In genomic region chr19:29843180-29844051, GRCh38 we compare ENCODE assay signal across 8 cellular contexts. TPM values are rescaled to one million over a fixed set of nuclear protein-coding genes. Genes with fewer than 3 reads are reported as not detected.
DNase-seq lines count a peak whose midpoint lies in the region; ATAC-seq and TF ChIP-seq lines count a peak whose summit lies in the region.

No MANE protein-coding gene starts in this region.

- no peaks in the 10 kb centered on the region for H3K36me3 ChIP-seq in BLaER1 treated with 17β-estradiol and CSF1 and Interleukin-3, amounts not matched to agents 10 nM and 100 nM
- H3K36me3 ChIP-seq in MM.1S (replicated peaks; ENCODE audit: insufficient read depth, low read length) (no peaks in the 10 kb centered on the region), vagina (no peaks in the 10 kb centered on the region)

- H3K9me3 ChIP-seq in BLaER1 treated with 17β-estradiol and CSF1 and Interleukin-3, amounts not matched to agents 10 nM and 100 nM (replicated peaks in 1 of 11) = no peaks in the 10 kb centered on the region; a peak in 1 of 22 replicates
- H3K9me3 ChIP-seq in MM.1S (replicated peaks; ENCODE audit: insufficient read depth, low read length) (no peaks in the 10 kb centered on the region), vagina (no peaks in the 10 kb centered on the region)

- no peak for ATAC-seq in central memory CD8-positive, alpha-beta T cell (replicated peaks; ENCODE audit: extremely low read depth, poor library complexity, severe bottlenecking)
- ATAC-seq in memory B cell (ENCODE audit: low read depth) = no peak
- ATAC-seq in GM19395 (IDR thresholded peaks at IDR 0.05; ENCODE audit: unreplicated experiment) = no peak

- H3K4me3 ChIP-seq in BLaER1 treated with 17β-estradiol and CSF1 and Interleukin-3, amounts not matched to agents 10 nM and 100 nM = peak overlapping the region in 9 of 10 experiments; percentile 60 to 82 (median 79); a peak in 18 of 20 replicates
- H3K4me3 ChIP-seq in MM.1S (ENCODE audit: low read length) (peak overlapping the region; percentile 25; the same call in 1 of the 2 replicates), vagina (peak overlapping the region; percentile 80 to 86)

- H3K4me3 Mint-ChIP-seq in central memory CD8-positive, alpha-beta T cell = peak overlapping the region; percentile 91
- H3K4me3 Mint-ChIP-seq in memory B cell = peak overlapping the region; percentile 72

- H3K9ac ChIP-seq in BLaER1 treated with 17β-estradiol and CSF1 and Interleukin-3, amounts not matched to agents 10 nM and 100 nM = peak overlapping the region in 3 of 11 experiments; percentile 24 to 75 (median 28); a peak in 3 of 22 replicates
- H3K9ac ChIP-seq in MM.1S (ENCODE audit: low read length) = no peak overlapping the region

- no peak overlapping the region for H3K27ac ChIP-seq in BLaER1 treated with 17β-estradiol and CSF1 and Interleukin-3, amounts not matched to agents 10 nM and 100 nM
- H3K27ac ChIP-seq in MM.1S (ENCODE audit: low read length) (no peak overlapping the region), vagina (no peak overlapping the region)

- H4K20me1 ChIP-seq in BLaER1 treated with 17β-estradiol and CSF1 and Interleukin-3, amounts not matched to agents 10 nM and 100 nM = peaks cover 0 to 36% (median 14%) of the 10 kb centered on the region in 11 experiments; a peak in 15 of 22 replicates
- no peaks in the 10 kb centered on the region for H4K20me1 ChIP-seq in MM.1S (ENCODE audit: insufficient read depth, low read length)

- H3K79me2 ChIP-seq in MM.1S (ENCODE audit: low read length) = no peaks in the 10 kb centered on the region

- peaks cover 18 to 36% (median 33%) of the 10 kb centered on the region in 10 experiments for H3K4me1 ChIP-seq in BLaER1 treated with 17β-estradiol and CSF1 and Interleukin-3, amounts not matched to agents 10 nM and 100 nM
- peaks cover 11% of the 10 kb centered on the region; the same call in 1 of the 2 replicates for H3K4me1 ChIP-seq in MM.1S (ENCODE audit: low read length)
- H3K4me1 ChIP-seq in vagina = peaks cover 25% of the 10 kb centered on the region

- H3K4me2 ChIP-seq in BLaER1 treated with 17β-estradiol and CSF1 and Interleukin-3, amounts not matched to agents 10 nM and 100 nM = peak overlapping the region; percentile 65 to 94 (median 85)
- peak overlapping the region; percentile 53 for H3K4me2 ChIP-seq in MM.1S (ENCODE audit: low read depth, low read length)

- peaks cover 11% of the 10 kb centered on the region for H3K4me1 Mint-ChIP-seq in central memory CD8-positive, alpha-beta T cell
- H3K4me1 Mint-ChIP-seq in memory B cell = peaks cover 8% of the 10 kb centered on the region

- intact Hi-C loops in vagina (cut with DNase I) = loop anchor here (2.0 kb wide), 1 partner anchor 31 kb away; no protein-coding TSS in a partner anchor

- no peak for TF ChIP-seq CTCF in MM.1S (IDR thresholded peaks at IDR 0.05; ENCODE audit: low read length)
- no peak for TF ChIP-seq CTCF in vagina (IDR thresholded peaks at IDR 0.05)

- no peaks in the 10 kb centered on the region for H3K9me2 ChIP-seq in MM.1S (replicated peaks; ENCODE audit: insufficient read depth, low read length)

- DNase-seq in MM.1S = no peak
- DNase-seq in central memory CD8-positive, alpha-beta T cell (ENCODE audit: low spot score in 2 of 2) = no peak
- peak in 1 of 2 donors; percentile 37 for DNase-seq in memory B cell (ENCODE audit: low spot score in 2 of 2)
- no peak for DNase-seq in vagina (ENCODE audit: extremely low spot score in 2 of 2)
- no peak for DNase-seq in GDM1 (lab: John Stamatoyannopoulos, UW)
- no peak for DNase-seq in NCI-H510A (lab: John Stamatoyannopoulos, UW)

- peaks cover 42 to 58% (median 55%) of the 10 kb centered on the region in 11 experiments for H3K27me3 ChIP-seq in BLaER1 treated with 17β-estradiol and CSF1 and Interleukin-3, amounts not matched to agents 10 nM and 100 nM
- H3K27me3 ChIP-seq in MM.1S (replicated peaks; ENCODE audit: insufficient read depth, low read length) (peaks cover 55% of the 10 kb centered on the region), vagina (no peaks in the 10 kb centered on the region)

- no peak for TF ChIP-seq POLR2A in vagina (IDR thresholded peaks at IDR 0.05)

- peaks cover 7% of the 10 kb centered on the region for H3K36me3 Mint-ChIP-seq in central memory CD8-positive, alpha-beta T cell (ENCODE audit: insufficient read depth)
- no peaks in the 10 kb centered on the region for H3K36me3 Mint-ChIP-seq in memory B cell

- peaks cover 10% of the 10 kb centered on the region for H3F3A ChIP-seq in MM.1S (ENCODE audit: insufficient read depth, low read length)

- H3K9me3 Mint-ChIP-seq in central memory CD8-positive, alpha-beta T cell = no peaks in the 10 kb centered on the region
- no peaks in the 10 kb centered on the region for H3K9me3 Mint-ChIP-seq in memory B cell

- peaks cover 39% of the 10 kb centered on the region for H3K27me3 Mint-ChIP-seq in central memory CD8-positive, alpha-beta T cell
- H3K27me3 Mint-ChIP-seq in memory B cell = peaks cover 7% of the 10 kb centered on the region

- H3K27ac Mint-ChIP-seq in central memory CD8-positive, alpha-beta T cell (ENCODE audit: low read depth) = no peak overlapping the region
- no peak overlapping the region for H3K27ac Mint-ChIP-seq in memory B cell

- no peak overlapping the region for H2AFZ ChIP-seq in MM.1S (ENCODE audit: low read length)

RNA-seq across cellular contexts. Expression of gene CCNE1, which starts 31.6 kb away (rescaled TPM):
- 3.2 TPM for total RNA-seq in vagina

Comparison
In these comparisons a context has a peak if more than half of its experiments do, and no peak if none do; other contexts are left out.
1. H3K4me3 ChIP-seq: peak in every context shown above with its lines; median percentile 83 in vagina; 79 in BLaER1 treated with 17β-estradiol and CSF1 and Interleukin-3, amounts not matched to agents 10 nM and 100 nM; 25 in MM.1S.